ENCODE assay signal across 24 cellular contexts in the genomic region with DNA sequence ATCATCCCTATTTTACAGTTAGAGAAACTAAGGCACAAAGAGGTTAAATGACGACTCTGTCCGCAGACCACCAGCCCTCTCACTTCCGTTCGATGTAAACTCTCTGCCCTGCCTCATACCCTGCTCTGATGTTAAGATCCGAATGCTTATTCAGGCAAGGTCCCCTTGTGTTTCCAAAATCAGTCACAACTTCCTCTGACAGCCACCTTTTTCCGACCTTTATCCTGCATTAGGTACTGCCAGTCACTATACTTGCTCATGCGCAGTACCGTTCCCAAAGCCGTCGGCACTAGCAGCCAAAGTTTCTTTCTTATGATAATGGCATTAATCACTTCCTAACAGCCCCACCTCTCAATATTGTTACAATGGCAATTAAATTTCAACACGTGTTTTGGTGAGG. TPM values are rescaled to one million over a fixed set of nuclear protein-coding genes. Genes with fewer than 3 reads are reported as not detected.
DNase-seq lines count a peak whose midpoint lies in the region; ATAC-seq and TF ChIP-seq lines count a peak whose summit lies in the region.
"Not testable (repeated sequence)": the region's sequence is repeated elsewhere in the genome, so short reads cannot be mapped to it uniquely, and the experiment has no call there.
"Had no signal": no experiment of that assay in that cellular context is flagged by ENCODE, and none has a peak within 500 bp of the region (broad histone marks: within the 10 kb centered on the region; RNA-seq: fewer than 3 reads in every experiment).

No MANE protein-coding gene starts in this region.

- DNase-seq in GM23338 (ENCODE audit: low spot score), result peak; percentile 1
- peak; percentile 49 for DNase-seq in activated CD4-positive, alpha-beta T cell treated with anti-CD3 and anti-CD28 coated beads for 48 hours
- peak; percentile 4 for DNase-seq in activated T-cell treated with anti-CD3 and anti-CD28 coated beads for 4 hours
- DNase-seq in activated naive CD4-positive, alpha-beta T cell treated with anti-CD3 and anti-CD28 coated beads, Interleukin-2, amount 10 ng/mL, durations not matched to agents 7 days and 5 days, result peak; percentile 25
- DNase-seq in dermis blood vessel endothelial cell, result peak; percentile 42
- peak; percentile 58 for DNase-seq in stimulated activated CD4-positive, alpha-beta T cell treated with anti-CD3 and anti-CD28 coated beads, Interleukin-1b, Interleukin-23, amount 100 ng/mL, for 48 hours
- DNase-seq in stimulated activated CD8-positive, alpha-beta memory T cell treated with anti-CD3 and anti-CD28 coated beads, Interleukin-4, amount 100 ng/mL, for 48 hours, result peak; percentile 24

- H3K4me3 ChIP-seq in GM23338, result not testable (repeated sequence)

- not testable (repeated sequence) for H3K4me1 ChIP-seq in GM23338 (ENCODE audit: insufficient read depth)

- H3K79me2 ChIP-seq in GM23338 (replicated peaks; ENCODE audit: insufficient read depth), result not testable (repeated sequence)

- not testable (repeated sequence) for ATAC-seq in GM23338

- H3K4me1 Mint-ChIP-seq in GM23338, result not testable (repeated sequence)
- H3K4me1 Mint-ChIP-seq in activated naive CD4-positive, alpha-beta T cell treated with anti-CD3 and anti-CD28 coated beads, Interleukin-2, amount 10 ng/mL, durations not matched to agents 7 days and 5 days, result peaks cover 25% of the 10 kb centered on the region

- CTCF ChIA-PET in activated naive CD4-positive, alpha-beta T cell treated with anti-CD3 and anti-CD28 coated beads, Interleukin-2, amount 10 ng/mL, durations not matched to agents 7 days and 5 days (lab: Charles Lee), result not testable (repeated sequence)

- TF ChIP-seq CTCF in GM23338 (conservative IDR thresholded peaks at IDR 0.05; ENCODE audit: low read depth in 2 of 2), result not testable (repeated sequence)

- H3K27me3 Mint-ChIP-seq in GM23338 (ENCODE audit: insufficient read depth, low read depth, poor library complexity), result not testable (repeated sequence)
- peaks cover 10% of the 10 kb centered on the region for H3K27me3 Mint-ChIP-seq in activated naive CD4-positive, alpha-beta T cell treated with anti-CD3 and anti-CD28 coated beads, Interleukin-2, amount 10 ng/mL, durations not matched to agents 7 days and 5 days

- H2AFZ ChIP-seq in GM23338, result not testable (repeated sequence)

- H3K9me3 Mint-ChIP-seq in GM23338; activated naive CD4-positive, alpha-beta T cell treated with anti-CD3 and anti-CD28 coated beads, Interleukin-2, amount 10 ng/mL, durations not matched to agents 7 days and 5 days: not testable (repeated sequence)

- H3K27ac Mint-ChIP-seq in GM23338, result not testable (repeated sequence)
- H3K27ac Mint-ChIP-seq in activated naive CD4-positive, alpha-beta T cell treated with anti-CD3 and anti-CD28 coated beads, Interleukin-2, amount 10 ng/mL, durations not matched to agents 7 days and 5 days, result peak overlapping the region; percentile 81

- not testable (repeated sequence) for H3K27ac ChIP-seq in GM23338 (ENCODE audit: low read depth)

- not testable (repeated sequence) for H3K9me2 ChIP-seq in GM23338 (ENCODE audit: insufficient read depth)

- not testable (repeated sequence) for H3K4me3 Mint-ChIP-seq in GM23338
- peak overlapping the region; percentile 9 for H3K4me3 Mint-ChIP-seq in activated naive CD4-positive, alpha-beta T cell treated with anti-CD3 and anti-CD28 coated beads, Interleukin-2, amount 10 ng/mL, durations not matched to agents 7 days and 5 days

- H3K36me3 ChIP-seq in GM23338 (ENCODE audit: insufficient read depth), result not testable (repeated sequence)

- H3K27me3 ChIP-seq in GM23338 (ENCODE audit: insufficient read depth), result not testable (repeated sequence)

- not testable (repeated sequence) for H4K20me1 ChIP-seq in GM23338 (replicated peaks; ENCODE audit: insufficient read depth)

- not testable (repeated sequence) for H3K36me3 Mint-ChIP-seq in GM23338 (ENCODE audit: low read depth); activated naive CD4-positive, alpha-beta T cell treated with anti-CD3 and anti-CD28 coated beads, Interleukin-2, amount 10 ng/mL, durations not matched to agents 7 days and 5 days

- H3F3A ChIP-seq in GM23338 (replicated peaks; ENCODE audit: low read depth), result not testable (repeated sequence)

- not testable (repeated sequence) for H3K4me2 ChIP-seq in GM23338

RNA-seq across cellular contexts. Expression of gene SPACA5B, which starts 12.3 kb away (rescaled TPM):
- not detected in 2 replicates for total RNA-seq in GM23338 (2014; rRNA removed; shearing (Covaris generic))
- not detected in 2 replicates for polyA plus RNA-seq in GM23338 (2016; fragmentation: Nextera tagmentation; extraction: Ambion mirVana)
- total RNA-seq in dermis blood vessel endothelial cell, result not detected in 2 replicates
- total RNA-seq: activated CD8-positive, alpha-beta memory T cell treated with anti-CD3 and anti-CD28 coated beads, Interleukin-2, amount 10 ng/mL, durations not matched to agents 7 days and 5 days; chondrocyte; frontal cortex; G401; H9; heart right ventricle; HT-29; left ventricle myocardium inferior; pancreas; renal cortical epithelial cell; SK-MEL-5; vagina; WTC11 had no signal
- polyA plus RNA-seq: AG04450, BJ, heart right ventricle, IgD-negative memory B cell, keratinocyte, pancreas had no signal

RNA-seq across cellular contexts. Expression of gene SSX5, which starts 53.9 kb away (rescaled TPM):
- not detected in 2 replicates for total RNA-seq in GM23338 (2014; rRNA removed; shearing (Covaris generic))
- not detected in 2 replicates for polyA plus RNA-seq in GM23338 (2016; fragmentation: Nextera tagmentation; extraction: Ambion mirVana)
- total RNA-seq in dermis blood vessel endothelial cell, result not detected in 2 replicates
- total RNA-seq: activated CD8-positive, alpha-beta memory T cell treated with anti-CD3 and anti-CD28 coated beads, Interleukin-2, amount 10 ng/mL, durations not matched to agents 7 days and 5 days; chondrocyte; frontal cortex; G401; H9; heart right ventricle; HT-29; left ventricle myocardium inferior; pancreas; renal cortical epithelial cell; SK-MEL-5; vagina; WTC11 had no signal
- polyA plus RNA-seq: AG04450, BJ, heart right ventricle, IgD-negative memory B cell, keratinocyte, pancreas had no signal

Comparison
In these comparisons a context has a peak if more than half of its experiments do, and no peak if none do; other contexts are left out.
1. DNase-seq: peak in every context shown above with its lines; median percentile 58 in stimulated activated CD4-positive, alpha-beta T cell treated with anti-CD3 and anti-CD28 coated beads, Interleukin-1b, Interleukin-23, amount 100 ng/mL, for 48 hours; 49 in activated CD4-positive, alpha-beta T cell treated with anti-CD3 and anti-CD28 coated beads for 48 hours; 42 in dermis blood vessel endothelial cell; 25 in activated naive CD4-positive, alpha-beta T cell treated with anti-CD3 and anti-CD28 coated beads, Interleukin-2, amount 10 ng/mL, durations not matched to agents 7 days and 5 days; 24 in stimulated activated CD8-positive, alpha-beta memory T cell treated with anti-CD3 and anti-CD28 coated beads, Interleukin-4, amount 100 ng/mL, for 48 hours; 4 in activated T-cell treated with anti-CD3 and anti-CD28 coated beads for 4 hours; 1 in GM23338.